8 cellular contexts compared by ENCODE assay signal in the genomic region with DNA sequence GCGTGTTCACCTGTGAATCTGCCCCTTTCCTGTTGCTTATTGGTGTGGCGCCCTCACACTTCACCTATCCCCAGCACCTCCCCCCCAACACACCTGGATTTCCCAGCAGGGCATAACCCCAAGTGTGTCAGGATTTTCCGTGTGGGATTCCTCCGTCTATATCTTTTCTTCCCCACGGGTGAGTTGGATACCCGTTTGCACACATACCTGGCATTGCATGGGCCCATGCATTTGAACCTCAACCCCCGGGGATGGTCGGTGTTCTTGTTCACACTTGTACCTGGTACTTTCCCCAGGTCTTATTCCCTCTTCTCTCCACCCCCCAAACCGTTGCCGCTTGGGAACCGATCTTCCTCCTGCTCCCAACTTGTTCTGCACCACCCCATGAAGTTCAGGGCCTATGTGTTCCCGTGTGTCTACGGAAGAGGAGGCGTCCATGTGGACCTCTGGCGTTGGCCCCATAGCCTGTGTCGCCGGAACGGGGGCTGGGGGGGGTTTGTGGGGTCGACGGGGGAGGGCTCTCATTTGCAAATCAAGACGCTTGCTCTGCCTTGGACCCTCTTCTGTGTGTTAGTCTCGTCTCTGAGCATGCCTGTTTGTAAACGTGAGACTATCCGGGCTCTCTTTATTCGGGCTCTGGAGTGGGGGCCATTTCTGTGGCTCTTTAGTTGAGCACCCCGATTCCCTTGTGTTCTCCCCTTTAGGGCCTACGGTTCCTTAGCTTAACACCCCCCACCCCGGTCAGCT. TPM values are rescaled to one million over a fixed set of nuclear protein-coding genes. Genes with fewer than 3 reads are reported as not detected.
DNase-seq lines count a peak whose midpoint lies in the region; ATAC-seq and TF ChIP-seq lines count a peak whose summit lies in the region.

No MANE protein-coding gene starts in this region.

- H3K4me3 ChIP-seq in neuronal stem cell (ENCODE audit: low read length in 2 of 2): peak overlapping the region; percentile 98

- no peaks in the 10 kb centered on the region for H3K27me3 ChIP-seq in neuronal stem cell (ENCODE audit: control insufficient read depth in 3 of 3, insufficient read depth in 3 of 3, low read depth in 1 of 3, low read length in 3 of 3)

- H3K27ac Mint-ChIP-seq in T-helper 17 cell: peak overlapping the region; percentile 93

- H2AK5ac ChIP-seq in neuronal stem cell (ENCODE audit: low read depth, low read length): peak overlapping the region; percentile 92

- peak overlapping the region; percentile 97 for H3K9ac ChIP-seq in neuronal stem cell (ENCODE audit: low read depth, low read length, poor library complexity)

- H2AFZ ChIP-seq in neuronal stem cell (ENCODE audit: low read length): no peak overlapping the region

- H3K4me3 Mint-ChIP-seq in T-helper 17 cell: peak overlapping the region; percentile 93

- H2BK15ac ChIP-seq in neuronal stem cell (ENCODE audit: low read length): peak overlapping the region; percentile 58

- H2BK120ac ChIP-seq in neuronal stem cell (ENCODE audit: low read depth, low read length): no peak overlapping the region

- H2BK12ac ChIP-seq in neuronal stem cell (ENCODE audit: low read length): no peak overlapping the region

- H3K9me3 ChIP-seq in T-helper 17 cell (ENCODE audit: control insufficient read depth, low read length, poor library complexity, severe bottlenecking) (no peaks in the 10 kb centered on the region), neuronal stem cell (replicated peaks in 1 of 2; ENCODE audit: control insufficient read depth in 2 of 2, insufficient read depth in 1 of 2, low read depth in 1 of 2, low read length in 2 of 2) (no peaks in the 10 kb centered on the region)

- peaks cover 27% of the 10 kb centered on the region for H3K4me1 Mint-ChIP-seq in T-helper 17 cell

- peak overlapping the region; percentile 99 for H3K23ac ChIP-seq in neuronal stem cell (ENCODE audit: low read depth, low read length, poor library complexity)

- H3K27ac ChIP-seq in epithelial cell of prostate (peak overlapping the region; percentile 88), neuronal stem cell (replicated peaks; ENCODE audit: low read length) (peak overlapping the region; percentile 95)

- no CpG with 5 or more reads among the region's 28 CpGs for WGBS in neuronal stem cell (ENCODE audit: extremely low coverage in 2 of 2, insufficient read length in 2 of 2, insufficient replicate concordance in 1 of 2), 2 donors

- no peaks in the 10 kb centered on the region for H3K27me3 Mint-ChIP-seq in T-helper 17 cell

- H3K14ac ChIP-seq in neuronal stem cell (ENCODE audit: low read length): peak overlapping the region; percentile 63

- peaks cover 2% of the 10 kb centered on the region for H3K36me3 Mint-ChIP-seq in T-helper 17 cell (ENCODE audit: low read depth)

- H4K91ac ChIP-seq in neuronal stem cell (ENCODE audit: low read depth, low read length, poor library complexity): no peak overlapping the region

- DNase-seq in ACHN: peak; percentile 51
- DNase-seq in GM20000 (ENCODE audit: low spot score): peak; percentile 61
- DNase-seq in T-helper 17 cell: no peak
- no peak for DNase-seq in epithelial cell of prostate (ENCODE audit: low read depth, low spot score)
- DNase-seq in neuronal stem cell (ENCODE audit: low spot score): no peak
- DNase-seq in NCI-H524 (lab: John Stamatoyannopoulos, UW): no peak

- H3K4me2 ChIP-seq in neuronal stem cell (ENCODE audit: insufficient read depth, low read length, poor library complexity, severe bottlenecking): peak overlapping the region; percentile 96

- peak overlapping the region; percentile 97 for H3K18ac ChIP-seq in neuronal stem cell (ENCODE audit: low read length)

- H2BK5ac ChIP-seq in neuronal stem cell (ENCODE audit: low read length): peak overlapping the region; percentile 98

- no peak overlapping the region for H3K4ac ChIP-seq in neuronal stem cell (ENCODE audit: low read length)

- no peak for ATAC-seq in T-helper 17 cell
- no peak for ATAC-seq in GM21447 (IDR thresholded peaks at IDR 0.05; ENCODE audit: unreplicated experiment)
- no peak for ATAC-seq in GM18511 (IDR thresholded peaks at IDR 0.05; ENCODE audit: unreplicated experiment)

- no peak overlapping the region for H4K8ac ChIP-seq in neuronal stem cell (ENCODE audit: low read depth, low read length)

- in situ Hi-C loops in ACHN (cut with HindIII; ENCODE audit: low pct_ligation_motif_present, low pct_unique_long_range_greater_than_20kb, low sequenced_read_pairs): no loop called here

- H3K4me1 ChIP-seq in neuronal stem cell (ENCODE audit: control insufficient read depth in 2 of 2, insufficient read depth in 1 of 2, low read depth in 1 of 2, low read length in 2 of 2): peaks cover 8 to 12% of the 10 kb centered on the region in 2 donors

- peaks cover 38% of the 10 kb centered on the region for H3K79me1 ChIP-seq in neuronal stem cell (ENCODE audit: low read depth, low read length)

- H3K36me3 ChIP-seq in neuronal stem cell (replicated peaks in 1 of 2; ENCODE audit: control insufficient read depth in 2 of 2, insufficient read depth in 2 of 2, low read length in 2 of 2): peaks cover 28 to 37% of the 10 kb centered on the region in 2 donors

- no peak for TF ChIP-seq CTCF in GM20000 (IDR thresholded peaks at IDR 0.05; ENCODE audit: extremely low read depth, missing control alignments)

RNA-seq across cellular contexts. Expression of a gene that starts 1.7 kb away (rescaled TPM):
- 10 to 100 TPM; 44.6 to 50.7 TPM for total RNA-seq in T-helper 17 cell
- polyA plus RNA-seq in neuronal stem cell (2013, experiment 1 of 2): 16.0 TPM
- 16.2 TPM for polyA plus RNA-seq in neuronal stem cell (2013, experiment 2 of 2)

RNA-seq across cellular contexts. Expression of a gene that starts 11.5 kb away (rescaled TPM):
- 1 to 10 TPM; 1.1 to 1.3 TPM for total RNA-seq in T-helper 17 cell
- 0.73 TPM for polyA plus RNA-seq in neuronal stem cell (2013, experiment 1 of 2)
- 1.00 TPM for polyA plus RNA-seq in neuronal stem cell (2013, experiment 2 of 2)

RNA-seq across cellular contexts. Expression of a gene that starts 12.3 kb away (rescaled TPM):
- 100 to 1,000 TPM; 161 to 195 TPM for total RNA-seq in T-helper 17 cell
- 44.8 TPM for polyA plus RNA-seq in neuronal stem cell (2013, experiment 1 of 2)
- polyA plus RNA-seq in neuronal stem cell (2013, experiment 2 of 2): 45.0 TPM

RNA-seq across cellular contexts. Expression of a gene that starts 47.3 kb away (rescaled TPM):
- total RNA-seq in T-helper 17 cell: 1 to 10 TPM; 6.6 to 9.1 TPM
- polyA plus RNA-seq in neuronal stem cell (2013, experiment 1 of 2): 24.4 TPM
- 23.5 TPM for polyA plus RNA-seq in neuronal stem cell (2013, experiment 2 of 2)

RNA-seq across cellular contexts. Expression of a gene that starts 49.4 kb away (rescaled TPM):
- total RNA-seq in T-helper 17 cell: 10 to 100 TPM; 34.1 to 36.3 TPM
- 46.4 TPM for polyA plus RNA-seq in neuronal stem cell (2013, experiment 1 of 2)
- 48.0 TPM for polyA plus RNA-seq in neuronal stem cell (2013, experiment 2 of 2)

Comparison
In these comparisons a context has a peak if more than half of its experiments do, and no peak if none do; other contexts are left out.
1. DNase-seq: peak in ACHN (single experiment) and GM20000 (single experiment); none in T-helper 17 cell (0 of 3), epithelial cell of prostate (single experiment), neuronal stem cell (single experiment) and NCI-H524 (0 of 2).